Comparison of ENCODE assay signal across 10 cellular contexts in the genomic region with DNA sequence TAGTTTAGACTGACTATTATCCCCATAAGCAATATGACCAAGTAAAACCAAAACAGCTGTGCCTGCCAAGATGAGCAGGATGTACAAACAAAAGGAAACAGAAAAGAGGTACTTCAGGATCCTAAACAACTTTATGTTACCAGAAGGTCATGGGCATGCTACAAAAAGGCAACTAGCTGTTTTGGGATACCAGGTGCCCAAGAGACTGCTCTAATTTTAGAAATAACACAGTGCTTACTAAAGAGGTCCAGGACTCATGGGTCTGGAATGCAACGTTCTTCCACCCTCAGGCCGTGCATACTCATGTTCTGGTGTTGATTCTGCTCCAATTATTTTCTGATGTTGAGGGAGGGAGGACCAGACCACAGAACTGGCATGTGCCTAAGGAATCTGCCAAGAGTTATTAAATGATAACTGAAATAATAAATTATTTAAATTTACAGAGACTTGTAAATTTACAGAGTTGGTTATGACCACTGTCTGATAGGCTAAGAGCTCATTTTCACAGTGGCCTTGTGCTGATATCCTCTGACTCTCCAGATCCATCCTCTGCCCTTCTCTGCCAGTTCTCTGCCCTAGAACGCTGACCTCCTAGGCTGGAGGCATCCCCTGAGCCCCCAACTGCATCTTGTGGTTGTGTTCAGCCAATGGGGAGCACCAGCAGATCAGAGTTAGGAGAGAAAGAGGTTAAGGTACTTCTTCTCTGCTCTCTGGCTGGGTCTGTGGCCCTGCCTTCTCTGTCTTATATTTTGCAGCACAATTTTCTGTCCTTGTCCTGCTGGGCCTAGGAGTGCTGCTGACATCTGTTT. TPM values are rescaled to one million over a fixed set of nuclear protein-coding genes. Genes with fewer than 3 reads are reported as not detected.
DNase-seq lines count a peak whose midpoint lies in the region; ATAC-seq, FAIRE-seq and TF ChIP-seq lines count a peak whose summit lies in the region.
"Had no signal": no experiment of that assay in that cellular context is flagged by ENCODE, and none has a peak within 500 bp of the region (broad histone marks: within the 10 kb centered on the region; RNA-seq: fewer than 3 reads in every experiment).

No MANE protein-coding gene starts in this region.

- TF ChIP-seq RAD21 in Ishikawa (IDR thresholded peaks at IDR 0.05; ENCODE audit: low read depth), result no peak

- H3K9ac ChIP-seq in keratinocyte (ENCODE audit: control insufficient read depth, extremely low read depth, insufficient read depth, low read length), result peak overlapping the region; percentile 31

- TF ChIP-seq CTCF in keratinocyte (optimal IDR thresholded peaks at IDR 0.05 in 1 of 3, IDR thresholded peaks at IDR 0.05 in 1 of 3, conservative IDR thresholded peaks at IDR 0.05 in 1 of 3; ENCODE audit: extremely low read depth in 1 of 3, insufficient read depth in 2 of 3, low read length in 3 of 3) (no peak), tibial nerve (IDR thresholded peaks at IDR 0.05) (no peak)

- no peaks in the 10 kb centered on the region for H3K9me1 ChIP-seq in keratinocyte (ENCODE audit: control insufficient read depth, extremely low read depth, insufficient read depth, low read length)

- H3K27me3 ChIP-seq in keratinocyte (ENCODE audit: control insufficient read depth, extremely low read depth, insufficient read depth, low read length), result no peaks in the 10 kb centered on the region
- H3K27me3 ChIP-seq in tibial nerve, result no peaks in the 10 kb centered on the region
- H3K27me3 ChIP-seq in H7 (ENCODE audit: control insufficient read depth, insufficient read depth, low read length), result no peaks in the 10 kb centered on the region

- TF ChIP-seq EP300 in Ishikawa (IDR thresholded peaks at IDR 0.05; ENCODE audit: borderline replicate concordance), result no peak
- TF ChIP-seq EP300 in tibial nerve (IDR thresholded peaks at IDR 0.05), result peak in 1 of 2 donors; percentile 20

- FAIRE-seq in keratinocyte (lab: Jason Lieb, UNC), result peak; percentile 92

- no peaks in the 10 kb centered on the region for H3K79me2 ChIP-seq in keratinocyte (ENCODE audit: control insufficient read depth, insufficient read depth, low read length)

- no peaks in the 10 kb centered on the region for H4K20me1 ChIP-seq in keratinocyte (ENCODE audit: control insufficient read depth, extremely low read depth, insufficient read depth, low read length)

- ATAC-seq in GM19455 (IDR thresholded peaks at IDR 0.05; ENCODE audit: unreplicated experiment), result no peak

- 51 to 56% methylated on average over 3 of the region's 3 CpGs for WGBS in tibial nerve, 2 donors

- dilution Hi-C loops in keratinocyte (cut with MboI; ENCODE audit: extremely low pct_ligation_motif_present, low sequenced_read_pairs), result no loop called here

- peak overlapping the region; percentile 42 for H3K4me2 ChIP-seq in keratinocyte (ENCODE audit: control insufficient read depth, extremely low read depth, insufficient read depth, low read depth, low read length)

- H2AFZ ChIP-seq in keratinocyte (ENCODE audit: control insufficient read depth, low read length), result peak overlapping the region; percentile 18

- no peak for TF ChIP-seq POLR2A in tibial nerve (IDR thresholded peaks at IDR 0.05)

- H3K36me3 ChIP-seq in keratinocyte (ENCODE audit: control insufficient read depth in 2 of 2, extremely low read depth in 1 of 2, insufficient read depth in 2 of 2, low read length in 2 of 2) (no peaks in the 10 kb centered on the region), tibial nerve (no peaks in the 10 kb centered on the region), H7 (replicated peaks; ENCODE audit: control insufficient read depth, insufficient read depth, low read length) (no peaks in the 10 kb centered on the region)

- no peak overlapping the region for H3K4me3 ChIP-seq in keratinocyte (ENCODE audit: control insufficient read depth in 2 of 3, extremely low read depth in 1 of 3, insufficient read depth in 2 of 3, low read depth in 1 of 3, low read length in 3 of 3)
- H3K4me3 ChIP-seq in tibial nerve, result no peak overlapping the region
- no peak overlapping the region for H3K4me3 ChIP-seq in H7 (ENCODE audit: insufficient read depth, low read depth, low read length)

- peaks cover 60% of the 10 kb centered on the region for H3K4me1 ChIP-seq in keratinocyte (ENCODE audit: control insufficient read depth, extremely low read depth, insufficient read depth, low read length)
- peaks cover 0 to 7% (median 0%) of the 10 kb centered on the region in 4 donors for H3K4me1 ChIP-seq in tibial nerve

- H3K27ac ChIP-seq in keratinocyte (ENCODE audit: control insufficient read depth, insufficient read depth, low read length) (peak overlapping the region; percentile 55), tibial nerve (peak overlapping the region in 3 of 4 donors; percentile 17 to 69 (median 52))

- no peaks in the 10 kb centered on the region for H3K9me3 ChIP-seq in keratinocyte (ENCODE audit: control insufficient read depth, low read depth, low read length)
- H3K9me3 ChIP-seq in tibial nerve, result no peaks in the 10 kb centered on the region

- DNase-seq in astrocyte of the hippocampus (ENCODE audit: low read depth, low spot score), result peak; percentile 90
- peak; percentile 77 for DNase-seq in keratinocyte (ENCODE audit: low read depth, low spot score)
- no peak for DNase-seq in tibial nerve (ENCODE audit: low spot score in 2 of 2)
- no peak for DNase-seq in activated CD4-positive, alpha-beta T cell treated with anti-CD3 and anti-CD28 coated beads, Interleukin-2, amount 50 U/mL, for 48 hours
- no peak for DNase-seq in iPS-NIHi11 (ENCODE audit: low spot score)
- DNase-seq in H7, result no peak
- DNase-seq: activated CD4-positive, alpha-beta T cell treated with anti-CD3 and anti-CD28 coated beads, Interleukin-2, amount 50 U/mL, for 1 hour; NCI-H2081 had no signal

TF ChIP-seq in Ishikawa, 13 proteins besides CTCF, POLR2A, EP300 and RAD21:
- TF ChIP-seq TEAD4 (IDR thresholded peaks at IDR 0.05) (peak; percentile 51; the same call in 1 of the 2 replicates), ZBTB7A (IDR thresholded peaks at IDR 0.05; ENCODE audit: low read depth) (no peak), FOXM1 (IDR thresholded peaks at IDR 0.05; ENCODE audit: borderline replicate concordance, low read depth) (no peak), NFIC (IDR thresholded peaks at IDR 0.05) (no peak), CREB1 (IDR thresholded peaks at IDR 0.05; ENCODE audit: low read depth) (no peak)
- TF ChIP-seq, protein P1, sequence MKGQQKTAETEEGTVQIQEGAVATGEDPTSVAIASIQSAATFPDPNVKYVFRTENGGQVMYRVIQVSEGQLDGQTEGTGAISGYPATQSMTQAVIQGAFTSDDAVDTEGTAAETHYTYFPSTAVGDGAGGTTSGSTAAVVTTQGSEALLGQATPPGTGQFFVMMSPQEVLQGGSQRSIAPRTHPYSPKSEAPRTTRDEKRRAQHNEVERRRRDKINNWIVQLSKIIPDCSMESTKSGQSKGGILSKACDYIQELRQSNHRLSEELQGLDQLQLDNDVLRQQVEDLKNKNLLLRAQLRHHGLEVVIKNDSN (IDR thresholded peaks at IDR 0.05), result no peak

RNA-seq across cellular contexts. Expression of a gene that starts 37.7 kb away (rescaled TPM):
- 11.4 to 22.4 TPM (median 19.7 TPM) in 3 replicates for polyA plus RNA-seq in keratinocyte
- 98.8 TPM for polyA plus RNA-seq in keratinocyte (2011; ENCODE audit: low read depth)
- polyA plus RNA-seq in keratinocyte (2011; cell fraction: cytosol; rRNA removed), result 10.7 and 21.3 TPM in 2 replicates
- 14.1 and 16.6 TPM in 2 replicates for polyA plus RNA-seq in keratinocyte (2011; cell fraction: nucleus; rRNA removed)
- 20.7 and 24.5 TPM in 2 replicates for polyA plus RNA-seq in keratinocyte (2012; ENCODE audit: low replicate concordance)
- polyA minus RNA-seq in keratinocyte, result 10.6 to 20.8 TPM (median 14.6 TPM) in 3 replicates
- 28.4 TPM for polyA minus RNA-seq in keratinocyte (2011; cell fraction: cytosol; rRNA and poly(A)+ RNA removed)
- polyA minus RNA-seq in keratinocyte (2011; cell fraction: nucleus; rRNA and poly(A)+ RNA removed), result 12.0 and 20.0 TPM in 2 replicates
- 10 to 100 TPM; 12.6 to 20.3 (median 13.0) TPM for total RNA-seq in tibial nerve
- total RNA-seq in H7 (2014; rRNA removed; shearing (Covaris generic)), result 23.0 and 26.3 TPM in 2 replicates

RNA-seq across cellular contexts. Expression of a gene that starts 54.6 kb away (rescaled TPM):
- polyA plus RNA-seq in keratinocyte, result 15.8 to 27.3 TPM (median 25.4 TPM) in 3 replicates
- polyA plus RNA-seq in keratinocyte (2011; ENCODE audit: low read depth), result 41.3 TPM
- 15.8 and 19.6 TPM in 2 replicates for polyA plus RNA-seq in keratinocyte (2011; cell fraction: cytosol; rRNA removed)
- 29.7 and 31.3 TPM in 2 replicates for polyA plus RNA-seq in keratinocyte (2011; cell fraction: nucleus; rRNA removed)
- 19.3 and 26.2 TPM in 2 replicates for polyA plus RNA-seq in keratinocyte (2012; ENCODE audit: low replicate concordance)
- polyA minus RNA-seq in keratinocyte, result 6.2 to 17.9 TPM (median 9.3 TPM) in 3 replicates
- polyA minus RNA-seq in keratinocyte (2011; cell fraction: cytosol; rRNA and poly(A)+ RNA removed), result 5.9 TPM
- polyA minus RNA-seq in keratinocyte (2011; cell fraction: nucleus; rRNA and poly(A)+ RNA removed), result 11.6 and 20.6 TPM in 2 replicates
- 10 to 100 TPM; 12.7 to 34.8 (median 24.5) TPM for total RNA-seq in tibial nerve
- 38.9 and 51.0 TPM in 2 replicates for total RNA-seq in H7 (2014; rRNA removed; shearing (Covaris generic))

Comparison
In these comparisons a context has a peak if more than half of its experiments do, and no peak if none do; other contexts are left out.
1. DNase-seq: peak in astrocyte of the hippocampus (single experiment) and keratinocyte (single experiment); none in tibial nerve (0 of 2), activated CD4-positive, alpha-beta T cell treated with anti-CD3 and anti-CD28 coated beads, Interleukin-2, amount 50 U/mL, for 48 hours (0 of 2), iPS-NIHi11 (single experiment) and H7 (single experiment).